In genomic region chr22:44323140-44323790, GRCh38 we compare ENCODE assay signal across 2 cellular contexts. TPM values are rescaled to one million over a fixed set of nuclear protein-coding genes. Genes with fewer than 3 reads are reported as not detected.
"Had no signal": no experiment of that assay in that cellular context is flagged by ENCODE, and none has a peak within 500 bp of the region (broad histone marks: within the 10 kb centered on the region; RNA-seq: fewer than 3 reads in every experiment).

No MANE protein-coding gene starts in this region.

RNA-seq across cellular contexts. Expression of gene SHISAL1, which starts 10.5 kb away (rescaled TPM):
- total RNA-seq: naive thymus-derived CD4-positive, alpha-beta T cell; natural killer cell had no signal
- polyA plus RNA-seq: naive thymus-derived CD4-positive, alpha-beta T cell had no signal
